8 cellular contexts compared by ENCODE assay signal in the genomic region with DNA sequence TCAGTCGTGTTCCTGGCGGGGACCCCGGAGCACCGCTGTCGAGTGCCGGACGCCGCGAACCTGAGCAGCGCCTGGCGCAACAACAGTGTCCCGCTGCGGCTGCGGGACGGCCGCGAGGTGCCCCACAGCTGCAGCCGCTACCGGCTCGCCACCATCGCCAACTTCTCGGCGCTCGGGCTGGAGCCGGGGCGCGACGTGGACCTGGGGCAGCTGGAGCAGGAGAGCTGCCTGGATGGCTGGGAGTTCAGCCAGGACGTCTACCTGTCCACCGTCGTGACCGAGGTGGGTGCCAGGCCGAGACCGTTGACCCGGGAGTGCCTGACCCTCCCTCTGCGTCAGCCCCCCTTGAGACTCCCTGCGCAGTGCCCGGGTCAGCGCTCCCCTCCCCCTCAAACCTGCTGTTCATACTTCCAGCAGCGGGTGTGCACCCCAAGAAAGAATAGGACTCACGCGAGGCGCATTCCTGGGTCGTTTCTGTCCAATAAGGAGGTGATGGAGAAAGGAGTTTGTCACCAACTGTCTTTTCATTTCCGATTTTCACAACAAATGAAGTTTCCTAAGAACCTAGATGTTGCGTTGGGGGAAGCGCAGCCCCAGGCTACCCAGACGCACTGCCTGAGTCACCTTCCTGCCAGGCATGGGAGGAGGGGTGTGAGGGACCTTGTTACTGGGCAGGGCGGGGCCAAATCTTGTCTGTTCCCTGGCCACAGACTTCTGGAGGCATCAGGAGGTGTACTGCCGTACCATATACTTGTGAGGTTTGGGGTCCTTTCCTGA. TPM values are rescaled to one million over a fixed set of nuclear protein-coding genes. Genes with fewer than 3 reads are reported as not detected.
DNase-seq lines count a peak whose midpoint lies in the region; ATAC-seq, FAIRE-seq and TF ChIP-seq lines count a peak whose summit lies in the region.

No MANE protein-coding gene starts in this region.

- dilution Hi-C loops in endothelial cell of umbilical vein (cut with MboI; ENCODE audit: extremely low pct_ligation_motif_present, low sequenced_read_pairs): no loop called here

- peaks cover 36% of the 10 kb centered on the region for H3K4me1 Mint-ChIP-seq in stimulated activated effector memory CD8-positive, alpha-beta T cell treated with anti-CD3 and anti-CD28 coated beads, Interleukin-12 subunit alpha, Interleukin-12 subunit beta, amount 100 ng/mL, for 72 hours

- peak overlapping the region; percentile 93 for H3K27ac Mint-ChIP-seq in stimulated activated effector memory CD8-positive, alpha-beta T cell treated with anti-CD3 and anti-CD28 coated beads, Interleukin-12 subunit alpha, Interleukin-12 subunit beta, amount 100 ng/mL, for 72 hours

- H4K20me1 ChIP-seq in endothelial cell of umbilical vein (replicated peaks; ENCODE audit: control insufficient read depth, extremely low read depth, insufficient read depth, low read length): no peaks in the 10 kb centered on the region

- DNase-seq in BJ (ENCODE audit: low read depth) (peak; percentile 69), NCI-H69 (lab: John Stamatoyannopoulos, UW) (peak; percentile 77), endothelial cell of umbilical vein (ENCODE audit: low read depth, low spot score) (peak; percentile 91), myocyte (ENCODE audit: low read depth) (peak; percentile 61)
- peak in 2 of 3 experiments; percentile 47 to 61 for DNase-seq in activated CD8-positive, alpha-beta memory T cell treated with anti-CD3 and anti-CD28 coated beads for 48 hours (ENCODE audit: low read depth in 2 of 3, low spot score in 2 of 3)
- DNase-seq in stimulated activated effector memory CD8-positive, alpha-beta T cell treated with anti-CD3 and anti-CD28 coated beads, Interleukin-12 subunit alpha, Interleukin-12 subunit beta, amount 100 ng/mL, for 72 hours (ENCODE audit: low spot score in 2 of 2): peak; percentile 30 to 79

- H3K4me2 ChIP-seq in endothelial cell of umbilical vein (ENCODE audit: insufficient read depth, low read length): peak overlapping the region; percentile 79

- H3K4me3 Mint-ChIP-seq in stimulated activated effector memory CD8-positive, alpha-beta T cell treated with anti-CD3 and anti-CD28 coated beads, Interleukin-12 subunit alpha, Interleukin-12 subunit beta, amount 100 ng/mL, for 72 hours: peak overlapping the region; percentile 93

- intact Hi-C loops in endothelial cell of umbilical vein (cut with micrococcal nuclease): loop anchor here (1.0 to 10.0 kb wide), 5 partner anchors 37 to 530 kb away; partner anchors contain the start of gene IRF1

- H3K9me3 ChIP-seq in endothelial cell of umbilical vein (replicated peaks; ENCODE audit: control insufficient read depth, insufficient read depth, low read length): no peaks in the 10 kb centered on the region

- 0 out of 2 replicates have a peak, but pooled peaks cover 1% of the 10 kb centered on the region for H3K36me3 ChIP-seq in BJ (ENCODE audit: control insufficient read depth, insufficient read depth, low read length)
- H3K36me3 ChIP-seq in endothelial cell of umbilical vein (ENCODE audit: control insufficient read depth in 2 of 2, extremely low read depth in 1 of 2, insufficient read depth in 2 of 2, low read length in 2 of 2): no peaks in the 10 kb centered on the region

- peak; percentile 96 for FAIRE-seq in endothelial cell of umbilical vein (lab: Jason Lieb, UNC)

- CTCF ChIA-PET in BJ (lab: Yijun Ruan, JAX): interaction anchor here (0.6 to 6.9 kb wide), 6 partner anchors 31 to 200 kb away, joined by 3 to 38 read pairs (median 6); partner anchors contain the start of gene P4HA2
- CTCF ChIA-PET in endothelial cell of umbilical vein (lab: Charles Lee): interaction anchor here (1.3 to 3.3 kb wide), 10 partner anchors 9 to 105 kb away, joined by 3 to 36 read pairs (median 6); partner anchors contain the start of gene SLC22A5

- peak; percentile 63 for TF ChIP-seq POLR2A in endothelial cell of umbilical vein (IDR thresholded peaks at IDR 0.05; ENCODE audit: low read depth, low read length)

- TSS peak; percentile 16 for BruUV-seq in endothelial cell of umbilical vein (replicated peaks; lab: Mats Ljungman, UMichigan)

- POLR2A ChIA-PET in BJ (lab: Charles Lee): interaction anchor here (1.2 kb wide), 1 partner anchor 18 kb away, joined by 3 read pairs; no protein-coding TSS in a partner anchor
- POLR2A ChIA-PET in endothelial cell of umbilical vein (lab: Charles Lee): interaction anchor here (1.0 to 1.2 kb wide), 4 partner anchors 14 to 75 kb away, joined by 3 to 7 read pairs (median 6); partner anchors contain the start of gene SLC22A5

- peaks cover 10% of the 10 kb centered on the region for H3K79me2 ChIP-seq in endothelial cell of umbilical vein (ENCODE audit: control insufficient read depth, insufficient read depth, low read length)

- peak overlapping the region; percentile 95 for H3K9ac ChIP-seq in endothelial cell of umbilical vein (replicated peaks; ENCODE audit: extremely low read depth, insufficient read depth, low read length)

- peak overlapping the region; percentile 93 for H3K27ac ChIP-seq in endothelial cell of umbilical vein (ENCODE audit: insufficient read depth, low read depth, low read length)

- peaks cover 25% of the 10 kb centered on the region for H3K4me1 ChIP-seq in endothelial cell of umbilical vein (ENCODE audit: control insufficient read depth, extremely low read depth, insufficient read depth, low read length)

- H3K4me3 ChIP-seq in BJ (ENCODE audit: low read depth, low read length) (peak overlapping the region; percentile 62), endothelial cell of umbilical vein (replicated peaks in 1 of 3; ENCODE audit: insufficient read depth in 1 of 3, low read depth in 1 of 3, low read length in 3 of 3) (peak overlapping the region; percentile 33 to 72 (median 70))

- peaks cover 10% of the 10 kb centered on the region for H3K36me3 Mint-ChIP-seq in stimulated activated effector memory CD8-positive, alpha-beta T cell treated with anti-CD3 and anti-CD28 coated beads, Interleukin-12 subunit alpha, Interleukin-12 subunit beta, amount 100 ng/mL, for 72 hours

- H3K9me3 Mint-ChIP-seq in stimulated activated effector memory CD8-positive, alpha-beta T cell treated with anti-CD3 and anti-CD28 coated beads, Interleukin-12 subunit alpha, Interleukin-12 subunit beta, amount 100 ng/mL, for 72 hours: no peaks in the 10 kb centered on the region

- no peaks in the 10 kb centered on the region for H3K9me1 ChIP-seq in endothelial cell of umbilical vein (replicated peaks; ENCODE audit: control insufficient read depth, extremely low read depth, insufficient read depth, low read length)

- peak; percentile 35 for ATAC-seq in GM21825 (IDR thresholded peaks at IDR 0.05; ENCODE audit: unreplicated experiment)
- ATAC-seq in stimulated activated effector memory CD8-positive, alpha-beta T cell treated with anti-CD3 and anti-CD28 coated beads, Interleukin-12 subunit alpha, Interleukin-12 subunit beta, amount 100 ng/mL, for 72 hours: peak; percentile 71
- no peak for ATAC-seq in HG03469 (IDR thresholded peaks at IDR 0.05; ENCODE audit: unreplicated experiment)

- no peak for TF ChIP-seq CTCF in BJ (IDR thresholded peaks at IDR 0.05; ENCODE audit: insufficient read depth, low read depth, low read length)
- TF ChIP-seq CTCF in endothelial cell of umbilical vein (IDR thresholded peaks at IDR 0.05; ENCODE audit: extremely low read depth in 1 of 2, insufficient read depth in 1 of 2, low read depth in 1 of 2, low read length in 2 of 2): no peak

- peak overlapping the region; percentile 60 for H2AFZ ChIP-seq in endothelial cell of umbilical vein (ENCODE audit: low read depth, low read length)

- no peaks in the 10 kb centered on the region for H3K27me3 ChIP-seq in BJ (ENCODE audit: control insufficient read depth, insufficient read depth, low read length)
- H3K27me3 ChIP-seq in endothelial cell of umbilical vein (ENCODE audit: control insufficient read depth in 2 of 2, insufficient read depth in 2 of 2, low read length in 2 of 2): no peaks in the 10 kb centered on the region

TF ChIP-seq in endothelial cell of umbilical vein, 7 proteins besides CTCF, POLR2A, EP300 and RAD21 (continues in another document):
- TF ChIP-seq POLR2AphosphoS5 (IDR thresholded peaks at IDR 0.05; ENCODE audit: insufficient read depth, low read depth, low read length): peak; percentile 83
- TF ChIP-seq, protein P1, sequence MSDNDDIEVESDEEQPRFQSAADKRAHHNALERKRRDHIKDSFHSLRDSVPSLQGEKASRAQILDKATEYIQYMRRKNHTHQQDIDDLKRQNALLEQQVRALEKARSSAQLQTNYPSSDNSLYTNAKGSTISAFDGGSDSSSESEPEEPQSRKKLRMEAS (IDR thresholded peaks at IDR 0.05; ENCODE audit: insufficient read depth, insufficient read length): no peak
- no peak for TF ChIP-seq EZH2 (IDR thresholded peaks at IDR 0.05; ENCODE audit: borderline replicate concordance, low read depth, low read length, severe bottlenecking)
- no peak for TF ChIP-seq GATA2 (IDR thresholded peaks at IDR 0.05; ENCODE audit: insufficient read depth, insufficient read length, low read depth, low read length)
- TF ChIP-seq JUN (IDR thresholded peaks at IDR 0.05; ENCODE audit: borderline replicate concordance, insufficient read depth, insufficient read length, low read depth): peak; percentile 78

RNA-seq across cellular contexts. Expression of gene SLC22A4, which starts 0.7 kb away (rescaled TPM):
- polyA plus RNA-seq in BJ (2011; rRNA removed) (18.0 and 19.3 TPM in 2 replicates), endothelial cell of umbilical vein (6.3 and 6.9 TPM in 2 replicates)
- polyA minus RNA-seq in BJ (2011; rRNA and poly(A)+ RNA removed): 13.1 and 13.7 TPM in 2 replicates
- total RNA-seq in endothelial cell of umbilical vein (4.9 and 5.4 TPM in 2 replicates), myocyte (2.3 and 2.5 TPM in 2 replicates)
- 3.2 and 3.8 TPM in 2 replicates for polyA plus RNA-seq in endothelial cell of umbilical vein (2011; cell fraction: cytosol; rRNA removed)
- polyA plus RNA-seq in endothelial cell of umbilical vein (2011; cell fraction: nucleus; rRNA removed): 12.0 and 12.8 TPM in 2 replicates
- polyA plus RNA-seq in endothelial cell of umbilical vein (2012): 1.6 and 3.0 TPM in 2 replicates
- polyA minus RNA-seq in endothelial cell of umbilical vein: 9.0 and 9.4 TPM in 2 replicates
- polyA minus RNA-seq in endothelial cell of umbilical vein (2011; cell fraction: cytosol; rRNA and poly(A)+ RNA removed): 2.6 TPM
- 8.3 and 12.3 TPM in 2 replicates for polyA minus RNA-seq in endothelial cell of umbilical vein (2011; cell fraction: nucleus; rRNA and poly(A)+ RNA removed)
- 4.4 TPM for polyA plus RNA-seq in myocyte (2012)

RNA-seq across cellular contexts. Expression of gene PDLIM4, which starts 37.4 kb away (rescaled TPM):
- polyA plus RNA-seq in BJ (2011; rRNA removed) (17.1 and 31.0 TPM in 2 replicates), endothelial cell of umbilical vein (112 and 193 TPM in 2 replicates)
- 36.3 and 48.2 TPM in 2 replicates for polyA minus RNA-seq in BJ (2011; rRNA and poly(A)+ RNA removed)
- total RNA-seq in endothelial cell of umbilical vein (65.7 and 69.8 TPM in 2 replicates), myocyte (220 and 230 TPM in 2 replicates)
- 94.1 and 114 TPM in 2 replicates for polyA plus RNA-seq in endothelial cell of umbilical vein (2011; cell fraction: cytosol; rRNA removed)
- polyA plus RNA-seq in endothelial cell of umbilical vein (2011; cell fraction: nucleus; rRNA removed): 80.4 and 107 TPM in 2 replicates
- 68.2 and 80.0 TPM in 2 replicates for polyA plus RNA-seq in endothelial cell of umbilical vein (2012)
- polyA minus RNA-seq in endothelial cell of umbilical vein: 33.7 and 46.4 TPM in 2 replicates
- polyA minus RNA-seq in endothelial cell of umbilical vein (2011; cell fraction: cytosol; rRNA and poly(A)+ RNA removed): not detected
- polyA minus RNA-seq in endothelial cell of umbilical vein (2011; cell fraction: nucleus; rRNA and poly(A)+ RNA removed): 27.0 and 33.2 TPM in 2 replicates
- 371 TPM for polyA plus RNA-seq in myocyte (2012)
